In genomic region chr11:32087602-32088001, GRCh38 we compare ENCODE assay signal across 11 cellular contexts. TPM values are rescaled to one million over a fixed set of nuclear protein-coding genes. Genes with fewer than 3 reads are reported as not detected.
A peak's percentile ranks its signal among the peaks of the same experiment; 100 is the strongest.
DNase-seq lines count a peak whose midpoint lies in the region; ATAC-seq and TF ChIP-seq lines count a peak whose summit lies in the region.
"Had no signal": no experiment of that assay in that cellular context is flagged by ENCODE, and none has a peak within 500 bp of the region (broad histone marks: within the 10 kb centered on the region; RNA-seq: fewer than 3 reads in every experiment).

No MANE protein-coding gene starts in this region.

- H3K9ac ChIP-seq in Loucy (ENCODE audit: low read depth, low read length, poor library complexity, severe bottlenecking) = no peak overlapping the region

- peaks cover 14% of the 10 kb centered on the region for H3K79me2 ChIP-seq in Loucy (ENCODE audit: insufficient read depth, low read length)

- H3K4me3 Mint-ChIP-seq in activated T-cell treated with anti-CD3 and anti-CD28 coated beads, Interleukin-2, amount 50 U/mL, for 72 hours = peak overlapping the region; percentile 32 to 68
- H3K4me3 Mint-ChIP-seq in stimulated activated effector memory CD8-positive, alpha-beta T cell treated with anti-CD3 and anti-CD28 coated beads, Interleukin-12 subunit alpha, Interleukin-12 subunit beta, amount 100 ng/mL, for 72 hours = peak overlapping the region; percentile 14
- H3K4me3 Mint-ChIP-seq: natural killer cell treated with Interleukin-12 subunit alpha and Interleukin-12 subunit beta and Interleukin-15 and Interleukin-18, amount 100 ng/mL, for 72 hours had no signal

- no peaks in the 10 kb centered on the region for H3K9me2 ChIP-seq in Loucy (replicated peaks; ENCODE audit: low read depth, low read length)

- H4K20me1 ChIP-seq in Loucy (ENCODE audit: insufficient read depth, low read length, poor library complexity, severe bottlenecking) = peaks cover 7% of the 10 kb centered on the region

- no peak for ATAC-seq in activated T-cell treated with anti-CD3 and anti-CD28 coated beads, Interleukin-2, amount 50 U/mL, for 72 hours (replicated peaks in 1 of 2)
- peak; percentile 1 for ATAC-seq in stimulated activated effector memory CD8-positive, alpha-beta T cell treated with anti-CD3 and anti-CD28 coated beads, Interleukin-12 subunit alpha, Interleukin-12 subunit beta, amount 100 ng/mL, for 72 hours
- ATAC-seq: natural killer cell treated with Interleukin-12 subunit alpha and Interleukin-12 subunit beta and Interleukin-15 and Interleukin-18, amount 100 ng/mL, for 72 hours had no signal

- H3K27me3 ChIP-seq in Loucy (ENCODE audit: insufficient read depth, low read length, poor library complexity, severe bottlenecking) = no peaks in the 10 kb centered on the region

- no peaks in the 10 kb centered on the region for H3K36me3 ChIP-seq in Loucy (ENCODE audit: insufficient read depth, low read length)

- H3K4me3 ChIP-seq in Loucy (ENCODE audit: low read length, poor library complexity, severe bottlenecking) = no peak overlapping the region

- no peak overlapping the region for H3K4me2 ChIP-seq in Loucy (ENCODE audit: low read depth, low read length, poor library complexity, severe bottlenecking)

- H3K9me3 Mint-ChIP-seq in activated T-cell treated with anti-CD3 and anti-CD28 coated beads, Interleukin-2, amount 50 U/mL, for 72 hours = no peaks in the 10 kb centered on the region
- H3K9me3 Mint-ChIP-seq in stimulated activated effector memory CD8-positive, alpha-beta T cell treated with anti-CD3 and anti-CD28 coated beads, Interleukin-12 subunit alpha, Interleukin-12 subunit beta, amount 100 ng/mL, for 72 hours = no peaks in the 10 kb centered on the region
- H3K9me3 Mint-ChIP-seq: natural killer cell treated with Interleukin-12 subunit alpha and Interleukin-12 subunit beta and Interleukin-15 and Interleukin-18, amount 100 ng/mL, for 72 hours had no signal

- DNase-seq in activated T-cell treated with anti-CD3 and anti-CD28 coated beads, Interleukin-2, amount 50 U/mL, for 72 hours = no peak
- DNase-seq in activated T-cell treated with anti-CD3 and anti-CD28 coated beads, Interleukin-2, amount 50 U/mL, for 1 hour = no peak
- peak; percentile 47 for DNase-seq in dedifferentiated amniotic fluid mesenchymal stem cell (ENCODE audit: extremely low spot score)
- DNase-seq in stimulated activated effector memory CD8-positive, alpha-beta T cell treated with anti-CD3 and anti-CD28 coated beads, Interleukin-12 subunit alpha, Interleukin-12 subunit beta, amount 100 ng/mL, for 72 hours (ENCODE audit: low spot score in 2 of 2) = no peak
- DNase-seq in SW480 (ENCODE audit: low spot score) = no peak
- DNase-seq in activated CD8-positive, alpha-beta memory T cell treated with anti-CD3 and anti-CD28 coated beads, Interleukin-2, amount 50 U/mL, for 48 hours = no peak
- no peak for DNase-seq in RPMI8226
- DNase-seq: activated CD4-positive, alpha-beta T cell treated with anti-CD3 and anti-CD28 coated beads, Interleukin-2, amount 50 U/mL, for 4 hours; NCI-H1694 had no signal

- 0 out of 2 replicates have a peak, but pooled peaks cover 5% of the 10 kb centered on the region for H3F3A ChIP-seq in Loucy (ENCODE audit: low read depth)

- H3K9me3 ChIP-seq in Loucy (ENCODE audit: insufficient read depth, low read depth, low read length) = no peaks in the 10 kb centered on the region

- TF ChIP-seq CTCF in Loucy (conservative IDR thresholded peaks at IDR 0.05; ENCODE audit: low read length) = no peak

- H3K36me3 Mint-ChIP-seq in activated T-cell treated with anti-CD3 and anti-CD28 coated beads, Interleukin-2, amount 50 U/mL, for 72 hours (ENCODE audit: insufficient read depth in 2 of 2) = peaks cover 0 to 2% of the 10 kb centered on the region in 2 donors
- peaks cover 4% of the 10 kb centered on the region for H3K36me3 Mint-ChIP-seq in stimulated activated effector memory CD8-positive, alpha-beta T cell treated with anti-CD3 and anti-CD28 coated beads, Interleukin-12 subunit alpha, Interleukin-12 subunit beta, amount 100 ng/mL, for 72 hours
- H3K36me3 Mint-ChIP-seq: natural killer cell treated with Interleukin-12 subunit alpha and Interleukin-12 subunit beta and Interleukin-15 and Interleukin-18, amount 100 ng/mL, for 72 hours had no signal

- H2AFZ ChIP-seq in Loucy (ENCODE audit: low read length) = peak overlapping the region; percentile 11; the same call in 1 of the 2 replicates

- peaks cover 50% of the 10 kb centered on the region for H3K27me3 Mint-ChIP-seq in activated T-cell treated with anti-CD3 and anti-CD28 coated beads, Interleukin-2, amount 50 U/mL, for 72 hours (ENCODE audit: low read depth)

- H3K4me1 ChIP-seq in Loucy (ENCODE audit: insufficient read depth, low read length, poor library complexity, severe bottlenecking) = peaks cover 18% of the 10 kb centered on the region

- no peak overlapping the region for H3K27ac Mint-ChIP-seq in activated T-cell treated with anti-CD3 and anti-CD28 coated beads, Interleukin-2, amount 50 U/mL, for 72 hours
- H3K27ac Mint-ChIP-seq in stimulated activated effector memory CD8-positive, alpha-beta T cell treated with anti-CD3 and anti-CD28 coated beads, Interleukin-12 subunit alpha, Interleukin-12 subunit beta, amount 100 ng/mL, for 72 hours = no peak overlapping the region
- H3K27ac Mint-ChIP-seq: natural killer cell treated with Interleukin-12 subunit alpha and Interleukin-12 subunit beta and Interleukin-15 and Interleukin-18, amount 100 ng/mL, for 72 hours had no signal

- peaks cover 25% of the 10 kb centered on the region for H3K4me1 Mint-ChIP-seq in activated T-cell treated with anti-CD3 and anti-CD28 coated beads, Interleukin-2, amount 50 U/mL, for 72 hours (ENCODE audit: low read depth)
- H3K4me1 Mint-ChIP-seq in stimulated activated effector memory CD8-positive, alpha-beta T cell treated with anti-CD3 and anti-CD28 coated beads, Interleukin-12 subunit alpha, Interleukin-12 subunit beta, amount 100 ng/mL, for 72 hours = peaks cover 28% of the 10 kb centered on the region

RNA-seq across cellular contexts. Expression of gene RCN1, which starts 3.3 kb away (rescaled TPM):
- total RNA-seq in activated T-cell treated with anti-CD3 and anti-CD28 coated beads, Interleukin-2, amount 50 U/mL, for 72 hours = 10 to 100 TPM; 28.4 to 35.9 TPM
